ENCODE assay signal across 10 cellular contexts in the genomic region with DNA sequence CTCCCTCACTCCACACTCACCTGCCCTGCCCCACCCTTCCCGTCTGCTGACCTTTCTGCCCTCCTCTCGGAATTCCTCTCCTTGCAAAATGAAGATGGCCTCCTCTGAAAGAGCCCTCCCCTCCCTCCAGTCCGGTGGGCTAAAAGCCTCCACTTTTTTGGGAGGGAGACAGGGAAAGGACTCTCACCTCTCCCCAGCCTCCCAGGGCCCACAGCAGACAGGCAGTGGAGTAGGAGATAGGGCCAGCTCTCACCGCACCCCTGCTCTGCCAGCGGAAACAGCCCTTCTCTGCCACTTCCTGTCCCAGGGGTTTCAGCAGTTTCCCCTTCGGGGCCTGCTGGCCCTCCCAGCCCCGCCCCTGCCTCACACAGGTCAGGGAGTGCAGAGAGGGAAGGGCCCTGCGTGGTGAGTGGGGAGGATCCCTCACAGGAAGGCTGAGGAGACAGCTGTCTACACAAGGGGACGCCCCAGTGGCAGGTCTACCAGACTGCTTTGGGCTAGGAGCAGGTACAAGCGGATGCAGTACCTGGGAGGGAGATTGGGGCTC. TPM values are rescaled to one million over a fixed set of nuclear protein-coding genes. Genes with fewer than 3 reads are reported as not detected.
DNase-seq lines count a peak whose midpoint lies in the region; ATAC-seq lines count a peak whose summit lies in the region.
"Had no signal": no experiment of that assay in that cellular context is flagged by ENCODE, and none has a peak within 500 bp of the region (broad histone marks: within the 10 kb centered on the region; RNA-seq: fewer than 3 reads in every experiment).

No MANE protein-coding gene starts in this region.

- H3K4me1 ChIP-seq in SJCRH30 (peaks cover 2% of the 10 kb centered on the region; the same call in 1 of the 2 replicates), urinary bladder (ENCODE audit: insufficient read depth) (peaks cover 3% of the 10 kb centered on the region)

- H3K27ac ChIP-seq in SJCRH30 (peak overlapping the region; percentile 13; the same call in 1 of the 2 replicates), urinary bladder (ENCODE audit: low read depth) (peak overlapping the region; percentile 59)
- H3K27ac ChIP-seq: 22Rv1, cardiac muscle cell had no signal

- peak; percentile 97 for ATAC-seq in HG03097 (IDR thresholded peaks at IDR 0.05; ENCODE audit: low FRiP score, unreplicated experiment)
- ATAC-seq in naive thymus-derived CD8-positive, alpha-beta T cell, result peak; percentile 96 to 98

- no peaks in the 10 kb centered on the region for H3K9me3 Mint-ChIP-seq in naive thymus-derived CD8-positive, alpha-beta T cell

- peak overlapping the region; percentile 80 to 95 (median 86) for H3K4me3 Mint-ChIP-seq in naive thymus-derived CD8-positive, alpha-beta T cell

- no peaks in the 10 kb centered on the region for H3K36me3 Mint-ChIP-seq in naive thymus-derived CD8-positive, alpha-beta T cell

- WGBS in urinary bladder, result 57% methylated on average over 10 of the region's 10 CpGs

- peaks cover 16 to 84% (median 58%) of the 10 kb centered on the region in 4 donors for H3K4me1 Mint-ChIP-seq in naive thymus-derived CD8-positive, alpha-beta T cell

- peak overlapping the region; percentile 86 to 97 (median 96) for H3K27ac Mint-ChIP-seq in naive thymus-derived CD8-positive, alpha-beta T cell

- H3K4me3 ChIP-seq in SJCRH30 (peak overlapping the region; percentile 42), urinary bladder (ENCODE audit: low read depth, low read length) (no peak overlapping the region)
- H3K4me3 ChIP-seq: cardiac muscle cell had no signal

- no peaks in the 10 kb centered on the region for H3K27me3 Mint-ChIP-seq in naive thymus-derived CD8-positive, alpha-beta T cell

- H3K36me3 ChIP-seq in SJCRH30 (no peaks in the 10 kb centered on the region), urinary bladder (ENCODE audit: insufficient read depth) (no peaks in the 10 kb centered on the region)
- H3K36me3 ChIP-seq: cardiac muscle cell had no signal

- peak; percentile 16 for DNase-seq in DMS153 (lab: John Stamatoyannopoulos, UW)
- no peak for DNase-seq in DMS153 treated with DMSO at 0.1 percent for 48 hours (lab: John Stamatoyannopoulos, UW; ENCODE audit: unreplicated experiment)
- peak; percentile 57 to 60 for DNase-seq in SJCRH30
- DNase-seq in activated naive CD4-positive, alpha-beta T cell (lab: John Stamatoyannopoulos, UW), result peak; percentile 4 to 79 (median 48)
- peak; percentile 53 to 95 (median 84) for DNase-seq in naive thymus-derived CD8-positive, alpha-beta T cell
- DNase-seq in glomerular visceral epithelial cell (ENCODE audit: extremely low spot score), result no peak

- no peaks in the 10 kb centered on the region for H3K9me3 ChIP-seq in SJCRH30 (replicated peaks)

- POLR2A ChIA-PET in naive thymus-derived CD8-positive, alpha-beta T cell (lab: Charles Lee), result interaction anchor here (1.2 to 4.7 kb wide), 5 partner anchors 10 to 28 kb away, joined by 3 to 33 read pairs (median 10); a partner anchor contains a TSS

- no peaks in the 10 kb centered on the region for H3K27me3 ChIP-seq in SJCRH30
- H3K27me3 ChIP-seq: cardiac muscle cell had no signal

RNA-seq across cellular contexts. Expression of a gene that starts 18.2 kb away (rescaled TPM):
- total RNA-seq in SJCRH30 (2014; rRNA removed; shearing (Covaris generic)), result 5.3 and 5.5 TPM in 2 replicates
- total RNA-seq in naive thymus-derived CD8-positive, alpha-beta T cell, result 10 to 100 TPM; 17.9 to 18.2 TPM
- 10 to 100 TPM in 1 of 3 donors, 1 to 10 TPM in 2; 7.7 to 10.9 (median 9.2) TPM for polyA plus RNA-seq in naive thymus-derived CD8-positive, alpha-beta T cell
- 11.3 TPM for total RNA-seq in urinary bladder
- polyA plus RNA-seq in urinary bladder, result 13.7 TPM

Comparison
In these comparisons a context has a peak if more than half of its experiments do, and no peak if none do; other contexts are left out.
1. DNase-seq: peak in DMS153 (single experiment), SJCRH30 (2 of 2), activated naive CD4-positive, alpha-beta T cell (4 of 4) and naive thymus-derived CD8-positive, alpha-beta T cell (10 of 10); none in DMS153 treated with DMSO at 0.1 percent for 48 hours (single experiment) and glomerular visceral epithelial cell (single experiment).